ENCODE assay signal across 11 cellular contexts in the genomic region with DNA sequence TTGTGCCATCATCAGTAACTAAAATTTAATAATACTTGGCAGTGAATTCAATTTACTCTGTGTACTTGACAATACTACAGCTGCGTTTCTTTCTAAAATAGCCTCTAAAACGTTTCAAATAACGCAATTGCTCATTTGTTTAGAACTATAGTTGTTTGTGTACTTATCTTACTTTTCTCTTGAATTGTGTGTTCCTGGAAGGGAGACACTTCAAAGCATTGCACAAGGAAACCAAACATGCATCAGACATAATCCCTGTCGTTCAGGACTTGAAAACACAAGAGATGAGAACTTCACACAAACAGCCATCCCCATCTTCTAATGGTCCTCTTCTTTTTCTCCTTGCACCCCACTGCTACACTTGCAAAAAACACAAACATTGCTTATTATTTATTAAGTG. TPM values are rescaled to one million over a fixed set of nuclear protein-coding genes. Genes with fewer than 3 reads are reported as not detected.
A peak's percentile ranks its signal among the peaks of the same experiment; 100 is the strongest.
DNase-seq lines count a peak whose midpoint lies in the region; ATAC-seq and TF ChIP-seq lines count a peak whose summit lies in the region.
"Had no signal": no experiment of that assay in that cellular context is flagged by ENCODE, and none has a peak within 500 bp of the region (broad histone marks: within the 10 kb centered on the region; RNA-seq: fewer than 3 reads in every experiment).

No MANE protein-coding gene starts in this region.

- H3K9me3 Mint-ChIP-seq in activated T-cell treated with anti-CD3 and anti-CD28 coated beads, Interleukin-2, amount 50 U/mL, for 4 hours = no peaks in the 10 kb centered on the region
- H3K9me3 Mint-ChIP-seq in T-helper 1 cell treated with Interleukin-12 subunit alpha and Interleukin-12 subunit beta and Interleukin-4 antibody, amounts not matched to agents 30 μg/mL and 1 μg/mL, for 36 hours = peaks cover 13% of the 10 kb centered on the region

- H3K27ac Mint-ChIP-seq in T-helper 1 cell treated with Interleukin-12 subunit alpha and Interleukin-12 subunit beta and Interleukin-4 antibody, amounts not matched to agents 30 μg/mL and 1 μg/mL, for 36 hours = peak overlapping the region; percentile 94

- no peak overlapping the region for H4K8ac ChIP-seq in neuronal stem cell (ENCODE audit: low read depth, low read length)

- no peak overlapping the region for H2BK5ac ChIP-seq in neuronal stem cell (ENCODE audit: low read length)

- WGBS in hepatocyte (ENCODE audit: low lambda C conversion rate, missing lambda C conversion rate) = 34% methylated on average over 4 of the region's 4 CpGs
- WGBS in urinary bladder = 19% methylated on average over 4 of the region's 4 CpGs
- no CpG with 5 or more reads among the region's 4 CpGs for WGBS in neuronal stem cell (ENCODE audit: extremely low coverage in 2 of 2, insufficient read length in 2 of 2, insufficient replicate concordance in 1 of 2), 2 donors

- peak overlapping the region; percentile 53 for H3K27ac ChIP-seq in hepatocyte
- peak overlapping the region; percentile 47 for H3K27ac ChIP-seq in urinary bladder (ENCODE audit: low read depth)
- no peak overlapping the region for H3K27ac ChIP-seq in neuronal stem cell (replicated peaks; ENCODE audit: low read length)

- no peak overlapping the region for H4K91ac ChIP-seq in neuronal stem cell (ENCODE audit: low read depth, low read length, poor library complexity)

- H3K27me3 ChIP-seq in hepatocyte (no peaks in the 10 kb centered on the region), neuronal stem cell (ENCODE audit: control insufficient read depth in 3 of 3, insufficient read depth in 3 of 3, low read depth in 1 of 3, low read length in 3 of 3) (no peaks in the 10 kb centered on the region)
- H3K27me3 ChIP-seq: upper lobe of left lung had no signal

- no peak overlapping the region for H3K9ac ChIP-seq in neuronal stem cell (ENCODE audit: low read depth, low read length, poor library complexity)

- DNase-seq in activated T-cell treated with anti-CD3 and anti-CD28 coated beads, Interleukin-2, amount 50 U/mL, for 4 hours = no peak
- no peak for DNase-seq in activated T-cell treated with anti-CD3 and anti-CD28 coated beads, Interleukin-2, amount 50 U/mL, for 48 hours
- DNase-seq in hepatocyte (ENCODE audit: low spot score) = no peak
- DNase-seq in NCI-H2081 (lab: John Stamatoyannopoulos, UW) = no peak
- no peak for DNase-seq in stimulated activated CD4-positive, alpha-beta T cell treated with anti-CD3 and anti-CD28 coated beads, Interleukin-4, amount 100 ng/mL, for 24 hours
- DNase-seq in neuronal stem cell (ENCODE audit: low spot score) = no peak
- DNase-seq: NCI-H1092, NCI-H510A, upper lobe of left lung had no signal

- H3K4me1 ChIP-seq in hepatocyte (ENCODE audit: insufficient read depth) (peaks cover 29% of the 10 kb centered on the region), urinary bladder (ENCODE audit: insufficient read depth) (peaks cover 3% of the 10 kb centered on the region), neuronal stem cell (ENCODE audit: control insufficient read depth in 2 of 2, insufficient read depth in 1 of 2, low read depth in 1 of 2, low read length in 2 of 2) (peaks cover 0 to 2% of the 10 kb centered on the region in 2 donors)

- H2BK15ac ChIP-seq in neuronal stem cell (ENCODE audit: low read length) = no peak overlapping the region

- no peaks in the 10 kb centered on the region for H3K79me1 ChIP-seq in neuronal stem cell (ENCODE audit: low read depth, low read length)

- no peak for TF ChIP-seq CTCF in hepatocyte (IDR thresholded peaks at IDR 0.05; ENCODE audit: poor library complexity)

- no peaks in the 10 kb centered on the region for H3K79me2 ChIP-seq in hepatocyte

- no peak overlapping the region for H3K18ac ChIP-seq in neuronal stem cell (ENCODE audit: low read length)

- no peak overlapping the region for H2BK120ac ChIP-seq in neuronal stem cell (ENCODE audit: low read depth, low read length)

- H3K4me3 ChIP-seq in hepatocyte (no peak overlapping the region), urinary bladder (ENCODE audit: low read depth, low read length) (no peak overlapping the region), neuronal stem cell (ENCODE audit: low read length in 2 of 2) (no peak overlapping the region)
- H3K4me3 ChIP-seq: upper lobe of left lung had no signal

- ATAC-seq in activated T-cell treated with anti-CD3 and anti-CD28 coated beads, Interleukin-2, amount 50 U/mL, for 4 hours = peak in 1 of 2 donors; percentile 19

- H3K9me3 ChIP-seq in hepatocyte (ENCODE audit: low read depth) (no peaks in the 10 kb centered on the region), neuronal stem cell (replicated peaks in 1 of 2; ENCODE audit: control insufficient read depth in 2 of 2, insufficient read depth in 1 of 2, low read depth in 1 of 2, low read length in 2 of 2) (peaks cover 0 to 2% of the 10 kb centered on the region in 2 donors)
- H3K9me3 ChIP-seq: upper lobe of left lung had no signal

- H3K36me3 ChIP-seq in hepatocyte (replicated peaks; ENCODE audit: insufficient read depth, low read depth) = no peaks in the 10 kb centered on the region
- no peaks in the 10 kb centered on the region for H3K36me3 ChIP-seq in urinary bladder (ENCODE audit: insufficient read depth)
- H3K36me3 ChIP-seq in neuronal stem cell (replicated peaks in 1 of 2; ENCODE audit: control insufficient read depth in 2 of 2, insufficient read depth in 2 of 2, low read length in 2 of 2) = no peaks in the 10 kb centered on the region
- H3K36me3 ChIP-seq: upper lobe of left lung had no signal

- no peaks in the 10 kb centered on the region for H4K20me1 ChIP-seq in hepatocyte (ENCODE audit: insufficient read depth, poor library complexity, severe bottlenecking)

- peaks cover 68% of the 10 kb centered on the region for H3K4me1 Mint-ChIP-seq in activated T-cell treated with anti-CD3 and anti-CD28 coated beads, Interleukin-2, amount 50 U/mL, for 4 hours (ENCODE audit: low read depth)
- H3K4me1 Mint-ChIP-seq in T-helper 1 cell treated with Interleukin-12 subunit alpha and Interleukin-12 subunit beta and Interleukin-4 antibody, amounts not matched to agents 30 μg/mL and 1 μg/mL, for 36 hours (ENCODE audit: low read depth) = peaks cover 67% of the 10 kb centered on the region

- H3K4me2 ChIP-seq in hepatocyte (peak overlapping the region; percentile 19), neuronal stem cell (ENCODE audit: insufficient read depth, low read length, poor library complexity, severe bottlenecking) (no peak overlapping the region)

- H3K23ac ChIP-seq in neuronal stem cell (ENCODE audit: low read depth, low read length, poor library complexity) = no peak overlapping the region

- H3K4ac ChIP-seq in neuronal stem cell (ENCODE audit: low read length) = no peak overlapping the region

- H2BK12ac ChIP-seq in neuronal stem cell (ENCODE audit: low read length) = no peak overlapping the region

- H3K36me3 Mint-ChIP-seq in activated T-cell treated with anti-CD3 and anti-CD28 coated beads, Interleukin-2, amount 50 U/mL, for 4 hours (ENCODE audit: insufficient read depth) = no peaks in the 10 kb centered on the region
- H3K36me3 Mint-ChIP-seq in T-helper 1 cell treated with Interleukin-12 subunit alpha and Interleukin-12 subunit beta and Interleukin-4 antibody, amounts not matched to agents 30 μg/mL and 1 μg/mL, for 36 hours (ENCODE audit: low read depth) = peaks cover 33% of the 10 kb centered on the region

- H2AK5ac ChIP-seq in neuronal stem cell (ENCODE audit: low read depth, low read length) = no peak overlapping the region

- peak overlapping the region; percentile 61 for H3K4me3 Mint-ChIP-seq in activated T-cell treated with anti-CD3 and anti-CD28 coated beads, Interleukin-2, amount 50 U/mL, for 4 hours
- H3K4me3 Mint-ChIP-seq in T-helper 1 cell treated with Interleukin-12 subunit alpha and Interleukin-12 subunit beta and Interleukin-4 antibody, amounts not matched to agents 30 μg/mL and 1 μg/mL, for 36 hours = peak overlapping the region; percentile 75

- H3K9me2 ChIP-seq in hepatocyte (replicated peaks; ENCODE audit: insufficient read depth) = no peaks in the 10 kb centered on the region

- H3K27me3 Mint-ChIP-seq in activated T-cell treated with anti-CD3 and anti-CD28 coated beads, Interleukin-2, amount 50 U/mL, for 4 hours (ENCODE audit: low read depth) = no peaks in the 10 kb centered on the region
- no peaks in the 10 kb centered on the region for H3K27me3 Mint-ChIP-seq in T-helper 1 cell treated with Interleukin-12 subunit alpha and Interleukin-12 subunit beta and Interleukin-4 antibody, amounts not matched to agents 30 μg/mL and 1 μg/mL, for 36 hours (ENCODE audit: low read depth)

- H2AFZ ChIP-seq in hepatocyte (no peak overlapping the region), neuronal stem cell (ENCODE audit: low read length) (no peak overlapping the region)

- no peak overlapping the region for H3K14ac ChIP-seq in neuronal stem cell (ENCODE audit: low read length)

RNA-seq across cellular contexts. Expression of a gene that starts 38.4 kb away (rescaled TPM):
- total RNA-seq in activated T-cell treated with anti-CD3 and anti-CD28 coated beads, Interleukin-2, amount 50 U/mL, for 4 hours = 10 to 100 TPM; 17.3 to 21.5 (median 17.6) TPM
- 18.5 and 18.7 TPM in 2 replicates for total RNA-seq in hepatocyte
- 43.0 and 49.3 TPM in 2 replicates for polyA plus RNA-seq in hepatocyte
- total RNA-seq in urinary bladder = 4.8 TPM
- polyA plus RNA-seq in urinary bladder = 6.1 TPM
- polyA plus RNA-seq in neuronal stem cell (2013, experiment 1 of 2) = not detected
- polyA plus RNA-seq in neuronal stem cell (2013, experiment 2 of 2) = not detected
